Comparison of ENCODE assay signal across 13 cellular contexts in genomic region chr12:19185262-19185929, GRCh38.
"Had no signal": no experiment of that assay in that cellular context is flagged by ENCODE, and none has a peak within 500 bp of the region (broad histone marks: within the 10 kb centered on the region; RNA-seq: fewer than 3 reads in every experiment).

No MANE protein-coding gene starts in this region.

- H3K4me1 ChIP-seq: parathyroid adenoma had no signal

- DNase-seq: activated CD4-positive, alpha-beta T cell treated with anti-CD3 and anti-CD28 coated beads for 36 hours; activated CD4-positive, alpha-beta T cell treated with anti-CD3 and anti-CD28 coated beads, Interleukin-2, amount 50 U/mL, for 48 hours; activated naive CD4-positive, alpha-beta T cell treated with anti-CD3 and anti-CD28 coated beads for 36 hours; effector CD8-positive, alpha-beta T cell; esophagus squamous epithelium; hippocampal formation; immature natural killer cell; kidney glomerular epithelial cell; natural killer cell; stimulated activated naive CD4-positive, alpha-beta T cell treated with Interleukin-2 at 50 U/mL for 16 hours; thyroid gland had no signal

- H3K27me3 ChIP-seq: ascending aorta, esophagus squamous epithelium, thyroid gland had no signal

- H3K27ac Mint-ChIP-seq: activated CD4-positive, alpha-beta T cell treated with anti-CD3 and anti-CD28 coated beads for 36 hours; activated naive CD4-positive, alpha-beta T cell treated with anti-CD3 and anti-CD28 coated beads for 36 hours; immature natural killer cell; natural killer cell had no signal

- H3K9me3 ChIP-seq: ascending aorta, esophagus squamous epithelium, thyroid gland had no signal

- H3K27me3 Mint-ChIP-seq: activated CD4-positive, alpha-beta T cell treated with anti-CD3 and anti-CD28 coated beads for 36 hours had no signal

- H3K27ac ChIP-seq: esophagus squamous epithelium, parathyroid adenoma, thyroid gland had no signal

- H3K9ac ChIP-seq: parathyroid adenoma had no signal

- H3K36me3 Mint-ChIP-seq: immature natural killer cell, natural killer cell had no signal

- H3K36me3 ChIP-seq: ascending aorta, esophagus squamous epithelium, thyroid gland had no signal

- ATAC-seq: activated CD4-positive, alpha-beta T cell treated with anti-CD3 and anti-CD28 coated beads for 36 hours; natural killer cell had no signal

- H3K9me3 Mint-ChIP-seq: activated naive CD4-positive, alpha-beta T cell treated with anti-CD3 and anti-CD28 coated beads for 36 hours; immature natural killer cell; natural killer cell had no signal

- H3K4me3 ChIP-seq: esophagus squamous epithelium, thyroid gland had no signal

- H3K4me3 Mint-ChIP-seq: activated CD4-positive, alpha-beta T cell treated with anti-CD3 and anti-CD28 coated beads for 36 hours; activated naive CD4-positive, alpha-beta T cell treated with anti-CD3 and anti-CD28 coated beads for 36 hours; immature natural killer cell; natural killer cell had no signal

- H3K4me1 Mint-ChIP-seq: immature natural killer cell, natural killer cell had no signal
